14 cellular contexts compared by ENCODE assay signal in genomic region chr7:158239290-158239981, GRCh38.
DNase-seq lines count a peak whose midpoint lies in the region; ATAC-seq and TF ChIP-seq lines count a peak whose summit lies in the region.
"Had no signal": no experiment of that assay in that cellular context is flagged by ENCODE, and none has a peak within 500 bp of the region (broad histone marks: within the 10 kb centered on the region; RNA-seq: fewer than 3 reads in every experiment).

No MANE protein-coding gene starts in this region.

- H3K27ac ChIP-seq in left ventricle myocardium inferior (replicated peaks) (peak overlapping the region; percentile 57), esophagus muscularis mucosa (replicated peaks in 1 of 4) (no peak overlapping the region)
- H3K27ac ChIP-seq: gastroesophageal sphincter, thoracic aorta had no signal

- WGBS in esophagus muscularis mucosa = 69% methylated on average over 25 of the region's 30 CpGs

- ATAC-seq in Right ventricle myocardium inferior (no peak), HG02759 (IDR thresholded peaks at IDR 0.05; ENCODE audit: unreplicated experiment) (no peak), HG03196 (IDR thresholded peaks at IDR 0.05; ENCODE audit: unreplicated experiment) (no peak)
- ATAC-seq: gastroesophageal sphincter, GM23338 had no signal

- TF ChIP-seq CTCF in left ventricle myocardium inferior (IDR thresholded peaks at IDR 0.05; ENCODE audit: borderline replicate concordance) = no peak
- no peak for TF ChIP-seq CTCF in esophagus muscularis mucosa (IDR thresholded peaks at IDR 0.05)

- DNase-seq in left ventricle myocardium inferior (no peak), Right ventricle myocardium inferior (ENCODE audit: missing footprints) (no peak), NCI-H510A treated with DMSO at 0.1 percent for 48 hours (lab: John Stamatoyannopoulos, UW) (peak; percentile 91), esophagus muscularis mucosa (ENCODE audit: extremely low spot score) (peak; percentile 81), kidney glomerular epithelial cell (lab: John Stamatoyannopoulos, UW) (no peak)
- DNase-seq in effector CD8-positive, alpha-beta T cell (lab: John Stamatoyannopoulos, UW) = no peak
- DNase-seq: KBM-7, NCI-H82, T-helper 1 cell had no signal

- H3K9me3 ChIP-seq in left ventricle myocardium inferior (replicated peaks) = peaks cover 11% of the 10 kb centered on the region
- H3K9me3 ChIP-seq in esophagus muscularis mucosa = peaks cover 0 to 4% (median 0%) of the 10 kb centered on the region in 4 donors
- H3K9me3 ChIP-seq: thoracic aorta had no signal

- TF ChIP-seq EP300 in esophagus muscularis mucosa (IDR thresholded peaks at IDR 0.05) = no peak

- intact Hi-C loops in left ventricle myocardium inferior (cut with micrococcal nuclease) (no loop called here), Right ventricle myocardium inferior (cut with DNase I) (no loop called here), esophagus muscularis mucosa (cut with DNase I) (no loop called here)

- H3K27me3 ChIP-seq in left ventricle myocardium inferior (ENCODE audit: low read depth) = peaks cover 11% of the 10 kb centered on the region
- H3K27me3 ChIP-seq in esophagus muscularis mucosa = no peaks in the 10 kb centered on the region

- no peak for TF ChIP-seq POLR2A in esophagus muscularis mucosa (IDR thresholded peaks at IDR 0.05; ENCODE audit: low read depth)

- H3K4me1 ChIP-seq in left ventricle myocardium inferior (no peaks in the 10 kb centered on the region), esophagus muscularis mucosa (no peaks in the 10 kb centered on the region)
- H3K4me1 ChIP-seq: gastroesophageal sphincter had no signal

- H3K36me3 ChIP-seq in left ventricle myocardium inferior = no peaks in the 10 kb centered on the region
- H3K36me3 ChIP-seq in esophagus muscularis mucosa = no peaks in the 10 kb centered on the region
- H3K36me3 ChIP-seq: gastroesophageal sphincter, thoracic aorta had no signal

- H3K4me3 ChIP-seq in left ventricle myocardium inferior (peak overlapping the region; percentile 38), esophagus muscularis mucosa (no peak overlapping the region)
- H3K4me3 ChIP-seq: gastroesophageal sphincter, GM23338, thoracic aorta had no signal

Comparison
In these comparisons a context has a peak if more than half of its experiments do, and no peak if none do; other contexts are left out.
1. DNase-seq: peak in NCI-H510A treated with DMSO at 0.1 percent for 48 hours (single experiment) and esophagus muscularis mucosa (single experiment); none in left ventricle myocardium inferior (single experiment), Right ventricle myocardium inferior (single experiment), effector CD8-positive, alpha-beta T cell (single experiment) and kidney glomerular epithelial cell (single experiment).